ENCODE assay signal across 18 cellular contexts in genomic region chr19:38721496-38721895, GRCh38. TPM values are rescaled to one million over a fixed set of nuclear protein-coding genes. Genes with fewer than 3 reads are reported as not detected.
A peak's percentile ranks its signal among the peaks of the same experiment; 100 is the strongest.
DNase-seq lines count a peak whose midpoint lies in the region; ATAC-seq and TF ChIP-seq lines count a peak whose summit lies in the region.
"Had no signal": no experiment of that assay in that cellular context is flagged by ENCODE, and none has a peak within 500 bp of the region (broad histone marks: within the 10 kb centered on the region; RNA-seq: fewer than 3 reads in every experiment).

No MANE protein-coding gene starts in this region.

- no TSS peak for BruUV-seq in Caco-2 (replicated peaks; lab: Mats Ljungman, UMichigan)

- no peak for ATAC-seq in memory B cell (ENCODE audit: low read depth)
- ATAC-seq in GM19351 (IDR thresholded peaks at IDR 0.05; ENCODE audit: unreplicated experiment) = no peak
- no peak for ATAC-seq in HG03196 (IDR thresholded peaks at IDR 0.05; ENCODE audit: unreplicated experiment)
- ATAC-seq in HG03457 (IDR thresholded peaks at IDR 0.05; ENCODE audit: unreplicated experiment) = no peak
- ATAC-seq: activated CD8-positive, alpha-beta T cell treated with anti-CD3 and anti-CD28 coated beads for 36 hours; mucosa of descending colon had no signal

- intact Hi-C loops in Caco-2 (cut with micrococcal nuclease; ENCODE audit: unreplicated experiment) (no loop called here), ascending aorta (cut with DNase I) (no loop called here), spleen (cut with DNase I; ENCODE audit: low total_unique reads) (no loop called here)

- H3K4me1 ChIP-seq in Caco-2 = peaks cover 30% of the 10 kb centered on the region
- peaks cover 4 to 34% of the 10 kb centered on the region in 2 donors for H3K4me1 ChIP-seq in ascending aorta
- H3K4me1 ChIP-seq in spleen = peaks cover 24 to 93% (median 57%) of the 10 kb centered on the region in 6 donors
- H3K4me1 ChIP-seq: prostate gland had no signal

- H3K27ac Mint-ChIP-seq in Caco-2 (ENCODE audit: unreplicated experiment) (peak overlapping the region; percentile 67), memory B cell (peak overlapping the region; percentile 31)
- H3K27ac Mint-ChIP-seq: activated CD8-positive, alpha-beta T cell treated with anti-CD3 and anti-CD28 coated beads for 36 hours; activated T-helper 2 cell treated with anti-CD3 and anti-CD28 coated beads, Interferon-gamma antibody, Interleukin-2, Interleukin-4, amounts not matched to agents 10 μg/mL and 5 μg/mL and 100 μg/mL, durations not matched to agents 14 hours and 24 hours and 36 hours had no signal

- no peak for TF ChIP-seq CTCF in Caco-2 (IDR thresholded peaks at IDR 0.05; ENCODE audit: insufficient read depth in 1 of 2, low read depth in 1 of 2, low read length in 1 of 2, severe bottlenecking in 1 of 2, unreplicated experiment in 1 of 2)
- TF ChIP-seq CTCF in ascending aorta (IDR thresholded peaks at IDR 0.05) = no peak
- no peak for TF ChIP-seq CTCF in spleen (IDR thresholded peaks at IDR 0.05 in 8 of 11, conservative IDR thresholded peaks at IDR 0.05 in 3 of 11)

- DNase-seq in Caco-2 = no peak
- no peak for DNase-seq in ascending aorta (ENCODE audit: low spot score in 2 of 2)
- DNase-seq in memory B cell (ENCODE audit: low spot score in 2 of 2) = no peak
- DNase-seq in spleen = no peak
- DNase-seq in CD1c-positive myeloid dendritic cell (ENCODE audit: extremely low spot score) = no peak
- DNase-seq: activated CD8-positive, alpha-beta T cell treated with anti-CD3 and anti-CD28 coated beads for 36 hours; amniotic stem cell; GM23248; mucosa of descending colon; NCI-H1105 treated with DMSO at 0.1 percent for 48 hours; NK-92 treated with Interleukin-12 subunit alpha and Interleukin-12 subunit beta, amount 100 ng/mL, for 24 hours; stimulated activated CD4-positive, alpha-beta T cell treated with anti-CD3 and anti-CD28 coated beads, Interleukin-2, amount 100 ng/mL, for 48 hours had no signal

- H3K36me3 Mint-ChIP-seq in Caco-2 (ENCODE audit: insufficient read depth, unreplicated experiment) (peaks cover 100% of the 10 kb centered on the region), memory B cell (peaks cover 2% of the 10 kb centered on the region)

- CTCF ChIA-PET in Caco-2 (lab: Charles Lee) = interaction anchor here (0.5 kb wide), 1 partner anchor 62 kb away, joined by 3 read pairs; no protein-coding TSS in a partner anchor

- no peaks in the 10 kb centered on the region for H3K9me3 Mint-ChIP-seq in Caco-2 (ENCODE audit: unreplicated experiment)
- H3K9me3 Mint-ChIP-seq in memory B cell = no peaks in the 10 kb centered on the region
- H3K9me3 Mint-ChIP-seq: activated CD8-positive, alpha-beta T cell treated with anti-CD3 and anti-CD28 coated beads for 36 hours; activated T-helper 2 cell treated with anti-CD3 and anti-CD28 coated beads, Interferon-gamma antibody, Interleukin-2, Interleukin-4, amounts not matched to agents 10 μg/mL and 5 μg/mL and 100 μg/mL, durations not matched to agents 14 hours and 24 hours and 36 hours had no signal

- H3K4me1 Mint-ChIP-seq in Caco-2 (ENCODE audit: low read depth, unreplicated experiment) (peaks cover 5% of the 10 kb centered on the region), memory B cell (no peaks in the 10 kb centered on the region)

- H3K27ac ChIP-seq in ascending aorta (peak overlapping the region; percentile 76 to 85), spleen (peak overlapping the region in 7 of 8 donors; percentile 46 to 88 (median 79))
- H3K27ac ChIP-seq: GM23248 had no signal

- H3K9me3 ChIP-seq in Caco-2 (no peaks in the 10 kb centered on the region), ascending aorta (no peaks in the 10 kb centered on the region), spleen (no peaks in the 10 kb centered on the region)
- H3K9me3 ChIP-seq: mucosa of descending colon, prostate gland had no signal

- POLR2A ChIA-PET in Caco-2 (lab: Charles Lee) = no interaction called here

- H3K27me3 ChIP-seq in Caco-2 (replicated peaks; ENCODE audit: control insufficient read depth, insufficient read depth, low read length) (no peaks in the 10 kb centered on the region), ascending aorta (no peaks in the 10 kb centered on the region), spleen (replicated peaks in 1 of 7) (no peaks in the 10 kb centered on the region)

- H3K36me3 ChIP-seq in Caco-2 (ENCODE audit: control insufficient read depth, insufficient read depth, low read length) (peaks cover 12% of the 10 kb centered on the region), ascending aorta (peaks cover 94 to 100% of the 10 kb centered on the region in 2 donors), spleen (peaks cover 0 to 100% (median 100%) of the 10 kb centered on the region in 6 donors)

- H3K27me3 Mint-ChIP-seq in Caco-2 (ENCODE audit: insufficient read depth, unreplicated experiment) (no peaks in the 10 kb centered on the region), memory B cell (no peaks in the 10 kb centered on the region)
- H3K27me3 Mint-ChIP-seq: activated CD8-positive, alpha-beta T cell treated with anti-CD3 and anti-CD28 coated beads for 36 hours had no signal

- H3K4me3 ChIP-seq in Caco-2 (ENCODE audit: low read depth, low read length) (no peak overlapping the region), ascending aorta (no peak overlapping the region), spleen (no peak overlapping the region)
- H3K4me3 ChIP-seq: GM23248, mucosa of descending colon, prostate gland had no signal

- no peak for TF ChIP-seq POLR2A in spleen (IDR thresholded peaks at IDR 0.05)

- WGBS in spleen, 5 donors = 87 to 94% (median 93%) methylated on average over 16 to 20 of the region's 20 CpGs

- H3K4me3 Mint-ChIP-seq in Caco-2 (ENCODE audit: unreplicated experiment) (peak overlapping the region; percentile 27), memory B cell (no peak overlapping the region)
- H3K4me3 Mint-ChIP-seq: activated CD8-positive, alpha-beta T cell treated with anti-CD3 and anti-CD28 coated beads for 36 hours had no signal

RNA-seq across cellular contexts. Expression of gene CAPN12, which starts 22.8 kb away (rescaled TPM):
- total RNA-seq in Caco-2 (2022) (8.8 and 11.0 TPM in 2 replicates), ascending aorta (not detected), spleen (10 to 100 TPM in 5 of 7 donors, 1 to 10 TPM in 2; 9.0 to 25.6 (median 12.6) TPM)
- polyA plus RNA-seq in spleen = 10 to 100 TPM; 15.2 to 33.3 (median 29.1) TPM
- total RNA-seq: SK-MEL-5 had no signal

RNA-seq across cellular contexts. Expression of gene LGALS7, which starts 51.8 kb away (rescaled TPM):
- total RNA-seq in Caco-2 (2022) (not detected in 2 replicates), ascending aorta (not detected), spleen (1 to 10 TPM in 1 of 7 donors, not detected in 6; 4.4 TPM)
- polyA plus RNA-seq in spleen = 1 to 10 TPM in 2 of 3 donors, under 1 TPM in 1; 0.52 to 7.4 (median 5.1) TPM
- total RNA-seq: activated CD8-positive, alpha-beta T cell treated with anti-CD3 and anti-CD28 coated beads for 36 hours; activated T-helper 2 cell treated with anti-CD3 and anti-CD28 coated beads, Interferon-gamma antibody, Interleukin-2, Interleukin-4, amounts not matched to agents 10 μg/mL and 5 μg/mL and 100 μg/mL, durations not matched to agents 14 hours and 24 hours and 36 hours; GM23248; mucosa of descending colon; prostate gland; SK-MEL-5 had no signal
- polyA plus RNA-seq: GM23248 had no signal
